22 cellular contexts compared by ENCODE assay signal in genomic region chr14:24630087-24630871, GRCh38. TPM values are rescaled to one million over a fixed set of nuclear protein-coding genes. Genes with fewer than 3 reads are reported as not detected.
A peak's percentile ranks its signal among the peaks of the same experiment; 100 is the strongest.
DNase-seq lines count a peak whose midpoint lies in the region; ATAC-seq and TF ChIP-seq lines count a peak whose summit lies in the region.
"Had no signal": no experiment of that assay in that cellular context is flagged by ENCODE, and none has a peak within 500 bp of the region (broad histone marks: within the 10 kb centered on the region; RNA-seq: fewer than 3 reads in every experiment).

No MANE protein-coding gene starts in this region.

- H3K27me3 Mint-ChIP-seq in activated naive CD8-positive, alpha-beta T cell: no peaks in the 10 kb centered on the region
- H3K27me3 Mint-ChIP-seq: activated B cell treated with CpG ODN at 0.5 μM for 24 hours had no signal

- H4K20me1 ChIP-seq in osteoblast (ENCODE audit: insufficient read depth, low read length): no peaks in the 10 kb centered on the region
- H4K20me1 ChIP-seq: BLaER1 had no signal

- peaks cover 2% of the 10 kb centered on the region for H3K36me3 Mint-ChIP-seq in activated naive CD8-positive, alpha-beta T cell

- H2AFZ ChIP-seq in osteoblast (ENCODE audit: low read length): no peak overlapping the region

- DNase-seq in activated CD8-positive, alpha-beta memory T cell treated with anti-CD3 and anti-CD28 coated beads for 24 hours: peak; percentile 59
- DNase-seq in activated CD8-positive, alpha-beta memory T cell treated with anti-CD3 and anti-CD28 coated beads, Interleukin-2, amount 50 U/mL, for 4 hours: no peak
- DNase-seq in osteoblast (ENCODE audit: insufficient read length, low spot score, missing footprints) (peak; percentile 13), ovary (no peak), A673 (ENCODE audit: low spot score) (no peak)
- DNase-seq: ACHN, activated B cell treated with CpG ODN at 0.5 μM for 24 hours, HFFc6, kidney glomerular epithelial cell, MV-4-11, NCI-H2171 treated with DMSO at 0.1 percent for 48 hours, NCI-H524 treated with DMSO at 0.1 percent for 48 hours had no signal

- H3K36me3 ChIP-seq in osteoblast (ENCODE audit: insufficient read depth, low read length) (no peaks in the 10 kb centered on the region), ovary (no peaks in the 10 kb centered on the region), A673 (ENCODE audit: insufficient read depth, low read length, poor library complexity, severe bottlenecking) (no peaks in the 10 kb centered on the region)
- H3K36me3 ChIP-seq: BLaER1, Peyer's patch had no signal

- H3K4me1 Mint-ChIP-seq in activated naive CD8-positive, alpha-beta T cell (ENCODE audit: low read depth): peaks cover 22% of the 10 kb centered on the region
- H3K4me1 Mint-ChIP-seq: activated B cell treated with CpG ODN at 0.5 μM for 24 hours had no signal

- no peak for ATAC-seq in HG03460 (IDR thresholded peaks at IDR 0.05; ENCODE audit: unreplicated experiment)

- H3K4me3 Mint-ChIP-seq in activated naive CD8-positive, alpha-beta T cell: peak overlapping the region; percentile 65
- H3K4me3 Mint-ChIP-seq: activated B cell treated with CpG ODN at 0.5 μM for 24 hours, HFFc6 had no signal

- H3K4me3 ChIP-seq in osteoblast (ENCODE audit: insufficient read depth, low read length): no peak overlapping the region
- no peak overlapping the region for H3K4me3 ChIP-seq in ovary
- no peak overlapping the region for H3K4me3 ChIP-seq in A673 (ENCODE audit: low read depth, low read length, poor library complexity, severe bottlenecking)
- H3K4me3 ChIP-seq: BLaER1, coronary artery, lung, Peyer's patch had no signal

- intact Hi-C loops in ovary (cut with DNase I) (no loop called here), A673 (cut with micrococcal nuclease; ENCODE audit: unreplicated experiment) (no loop called here)

- no TSS peak for BruUV-seq in A673 (replicated peaks; lab: Mats Ljungman, UMichigan)

- H3K9me3 Mint-ChIP-seq in activated naive CD8-positive, alpha-beta T cell (ENCODE audit: low read depth): no peaks in the 10 kb centered on the region
- H3K9me3 Mint-ChIP-seq: activated B cell treated with CpG ODN at 0.5 μM for 24 hours had no signal

- no peak for TF ChIP-seq EP300 in ovary (IDR thresholded peaks at IDR 0.05)

- H3K27me3 ChIP-seq in osteoblast (ENCODE audit: insufficient read depth, low read length): no peaks in the 10 kb centered on the region
- no peaks in the 10 kb centered on the region for H3K27me3 ChIP-seq in ovary
- H3K27me3 ChIP-seq in A673 (replicated peaks; ENCODE audit: insufficient read depth, low read depth, low read length, poor library complexity): peaks cover 3% of the 10 kb centered on the region
- H3K27me3 ChIP-seq: BLaER1, Peyer's patch had no signal

- TF ChIP-seq POLR2A in ovary (IDR thresholded peaks at IDR 0.05): no peak

- no peaks in the 10 kb centered on the region for H3K79me2 ChIP-seq in osteoblast (ENCODE audit: insufficient read depth, low read length)

- no peaks in the 10 kb centered on the region for H3K9me3 ChIP-seq in osteoblast (ENCODE audit: low read depth, low read length)
- H3K9me3 ChIP-seq in ovary: no peaks in the 10 kb centered on the region
- H3K9me3 ChIP-seq in A673 (ENCODE audit: low read depth, low read length, poor library complexity, severe bottlenecking): no peaks in the 10 kb centered on the region
- H3K9me3 ChIP-seq: BLaER1, Peyer's patch had no signal

- POLR2A ChIA-PET in A673 (lab: Charles Lee; ENCODE audit: low non-redundant PET): no interaction called here

- CTCF ChIA-PET in A673 (lab: Charles Lee): no interaction called here

- peak overlapping the region; percentile 69 for H3K27ac Mint-ChIP-seq in activated naive CD8-positive, alpha-beta T cell
- H3K27ac Mint-ChIP-seq: activated B cell treated with CpG ODN at 0.5 μM for 24 hours, HFFc6 had no signal

- 49 to 66% (median 64%) methylated on average over 3 of the region's 3 CpGs for WGBS in ovary, 3 donors

- H3K4me1 ChIP-seq in osteoblast (ENCODE audit: insufficient read depth, low read length) (no peaks in the 10 kb centered on the region), ovary (ENCODE audit: insufficient read depth) (no peaks in the 10 kb centered on the region), A673 (ENCODE audit: insufficient read depth, low read length, poor library complexity, severe bottlenecking) (no peaks in the 10 kb centered on the region)
- H3K4me1 ChIP-seq: BLaER1, Peyer's patch had no signal

- no peak overlapping the region for H3K4me2 ChIP-seq in osteoblast (ENCODE audit: insufficient read depth, low read length)
- H3K4me2 ChIP-seq: BLaER1 had no signal

- TF ChIP-seq CTCF in VCaP (conservative IDR thresholded peaks at IDR 0.05) (no peak), osteoblast (IDR thresholded peaks at IDR 0.05; ENCODE audit: extremely low read depth, low read depth, low read length) (no peak), ovary (IDR thresholded peaks at IDR 0.05) (no peak), A673 (conservative IDR thresholded peaks at IDR 0.05; ENCODE audit: low read depth, low read length) (no peak)

- H3K27ac ChIP-seq in VCaP: peak overlapping the region; percentile 79
- H3K27ac ChIP-seq in osteoblast (ENCODE audit: low read depth, low read length): no peak overlapping the region
- no peak overlapping the region for H3K27ac ChIP-seq in ovary
- H3K27ac ChIP-seq in A673 (ENCODE audit: low read depth, low read length, poor library complexity, severe bottlenecking): no peak overlapping the region
- H3K27ac ChIP-seq: BLaER1, coronary artery, Peyer's patch had no signal

RNA-seq across cellular contexts. Expression of gene GZMB, which starts 3.7 kb away (rescaled TPM):
- not detected in 2 replicates for total RNA-seq in osteoblast
- total RNA-seq in ovary: 1 to 10 TPM in 3 of 7 donors, under 1 TPM in 1, not detected in 3; 0.25 to 2.6 (median 1.7) TPM
- polyA plus RNA-seq in ovary: 1 to 10 TPM in 1 of 2 donors, under 1 TPM in 1; 0.45 to 4.0 TPM
- total RNA-seq in A673 (2021): not detected in 2 replicates
- total RNA-seq: bronchial epithelial cell, HFFc6, renal cortical epithelial cell, SK-MEL-5 had no signal

RNA-seq across cellular contexts. Expression of gene GZMH, which starts 20.8 kb away (rescaled TPM):
- not detected in 2 replicates for total RNA-seq in osteoblast
- total RNA-seq in ovary: under 1 TPM in 4 of 7 donors, not detected in 3; 0.47 to 0.80 (median 0.51) TPM
- 1 to 10 TPM in 1 of 2 donors, under 1 TPM in 1; 0.25 to 6.6 TPM for polyA plus RNA-seq in ovary
- total RNA-seq in A673 (2021): not detected in 2 replicates
- total RNA-seq: bronchial epithelial cell, HFFc6, renal cortical epithelial cell, SK-MEL-5 had no signal

RNA-seq across cellular contexts. Expression of gene CTSG, which starts 54.2 kb away (rescaled TPM):
- total RNA-seq in osteoblast (not detected in 2 replicates), ovary (1 to 10 TPM in 3 of 7 donors, under 1 TPM in 1, not detected in 3; 0.34 to 1.4 (median 1.2) TPM), A673 (2021) (not detected in 2 replicates)
- polyA plus RNA-seq in ovary: 1 to 10 TPM; 2.0 to 7.5 TPM
- total RNA-seq: activated B cell treated with CpG ODN at 0.5 μM for 24 hours, bronchial epithelial cell, HFFc6, renal cortical epithelial cell, SK-MEL-5 had no signal

Comparison
In these comparisons a context has a peak if more than half of its experiments do, and no peak if none do; other contexts are left out.
1. DNase-seq: peak in activated CD8-positive, alpha-beta memory T cell treated with anti-CD3 and anti-CD28 coated beads for 24 hours (single experiment) and osteoblast (single experiment); none in activated CD8-positive, alpha-beta memory T cell treated with anti-CD3 and anti-CD28 coated beads, Interleukin-2, amount 50 U/mL, for 4 hours (single experiment), ovary (0 of 5) and A673 (single experiment).